Comparison of ENCODE assay signal across 8 cellular contexts in genomic region chr1:197902454-197903195, GRCh38. TPM values are rescaled to one million over a fixed set of nuclear protein-coding genes. Genes with fewer than 3 reads are reported as not detected.
DNase-seq lines count a peak whose midpoint lies in the region; ATAC-seq and TF ChIP-seq lines count a peak whose summit lies in the region.

C1orf53 (plus strand) TSS chr1:197902630; CDS start chr1:197902650, 20 bp downstream.

- peaks cover 0 to 10% of the 10 kb centered on the region in 2 donors for H3K36me3 Mint-ChIP-seq in activated naive CD4-positive, alpha-beta T cell treated with anti-CD3 and anti-CD28 coated beads, Interleukin-2, amount 50 U/mL, for 72 hours

- H4K20me1 ChIP-seq in HCT116 (ENCODE audit: insufficient read depth) (no peaks in the 10 kb centered on the region), MM.1S (ENCODE audit: insufficient read depth, low read length) (no peaks in the 10 kb centered on the region)

- no peaks in the 10 kb centered on the region for H3K9me3 Mint-ChIP-seq in activated naive CD4-positive, alpha-beta T cell treated with anti-CD3 and anti-CD28 coated beads, Interleukin-2, amount 50 U/mL, for 72 hours

- peak; percentile 94 for ATAC-seq in HCT116
- ATAC-seq in activated naive CD4-positive, alpha-beta T cell treated with anti-CD3 and anti-CD28 coated beads, Interleukin-2, amount 50 U/mL, for 72 hours = peak; percentile 96

- peak within 1 kb of the TSS; percentile 81 for H3K9ac ChIP-seq in HCT116 (ENCODE audit: low read length)
- H3K9ac ChIP-seq in MM.1S (ENCODE audit: low read length) = peak within 1 kb of the TSS; percentile 83
- no peak within 1 kb of the TSS for H3K9ac ChIP-seq in parathyroid adenoma

- POLR2A ChIA-PET in HCT116 (lab: Charles Lee) = interaction anchor here (0.7 to 1.3 kb wide), 3 partner anchors 12 to 126 kb away, joined by 3 read pairs; no protein-coding TSS in a partner anchor

- H3K4me1 ChIP-seq in HCT116 (ENCODE audit: control insufficient read depth in 1 of 2, insufficient read depth in 2 of 2, low read length in 2 of 2) (peaks cover 3 to 16% of the 10 kb centered on the region in 2 experiments; a peak in 2 of 4 replicates), MM.1S (ENCODE audit: low read length) (0 out of 2 replicates have a peak, but pooled peaks cover 8% of the 10 kb centered on the region), parathyroid adenoma (no peaks in the 10 kb centered on the region), tibial artery (peaks cover 0 to 8% (median 0%) of the 10 kb centered on the region in 4 donors)

- TF ChIP-seq POLR2A in HCT116 (IDR thresholded peaks at IDR 0.05; ENCODE audit: borderline replicate concordance, extremely low read depth, insufficient read depth, insufficient read length) = peak; percentile 55

- intact Hi-C loops in HCT116 (cut with micrococcal nuclease) = no loop called here
- intact Hi-C loops in head of caudate nucleus (cut with DNase I) = no loop called here
- intact Hi-C loops in tibial artery (cut with DNase I; ENCODE audit: low total_unique reads) = loop anchor here (5.0 kb wide), 1 partner anchor 125 kb away; the partner anchor contains the start of gene DENND1B

- BruUV-seq in HCT116 (replicated peaks; lab: Mats Ljungman, UMichigan) = no TSS peak

- H3K79me2 ChIP-seq in HCT116 (ENCODE audit: insufficient read depth, low read length) (no peaks in the 10 kb centered on the region), MM.1S (ENCODE audit: low read length) (no peaks in the 10 kb centered on the region), parathyroid adenoma (no peaks in the 10 kb centered on the region)

- H3K4me3 ChIP-seq in HCT116 (replicated peaks in 1 of 2; ENCODE audit: low read depth in 1 of 2, low read length in 2 of 2) (peak within 1 kb of the TSS; percentile 58 to 76), MM.1S (ENCODE audit: low read length) (peak within 1 kb of the TSS; percentile 76), parathyroid adenoma (ENCODE audit: low read depth, low read length) (peak within 1 kb of the TSS; percentile 77), tibial artery (peak within 1 kb of the TSS; percentile 65 to 83)

- no peak for TF ChIP-seq CTCF in HCT116 (IDR thresholded peaks at IDR 0.05 in 2 of 3, conservative IDR thresholded peaks at IDR 0.05 in 1 of 3; ENCODE audit: borderline replicate concordance in 1 of 3, insufficient read depth in 1 of 3, low read depth in 2 of 3, low read length in 2 of 3)
- no peak for TF ChIP-seq CTCF in MM.1S (IDR thresholded peaks at IDR 0.05; ENCODE audit: low read length)
- no peak for TF ChIP-seq CTCF in parathyroid adenoma (IDR thresholded peaks at IDR 0.05)
- TF ChIP-seq CTCF in tibial artery (IDR thresholded peaks at IDR 0.05) = peak; percentile 8 to 17

- peak within 1 kb of the TSS; percentile 69 for H2AFZ ChIP-seq in HCT116 (ENCODE audit: low read depth, low read length, poor library complexity, severe bottlenecking)
- peak within 1 kb of the TSS; percentile 93 for H2AFZ ChIP-seq in MM.1S (ENCODE audit: low read length)
- peak within 1 kb of the TSS; percentile 86 for H2AFZ ChIP-seq in parathyroid adenoma

- H3K27ac ChIP-seq in HCT116 (ENCODE audit: low read depth, low read length) = peak within 1 kb of the TSS; percentile 84
- peak within 1 kb of the TSS; percentile 78 for H3K27ac ChIP-seq in MM.1S (ENCODE audit: low read length)
- peak within 1 kb of the TSS; percentile 81 for H3K27ac ChIP-seq in parathyroid adenoma
- H3K27ac ChIP-seq in tibial artery = peak within 1 kb of the TSS; percentile 82 to 84

- H3K4me2 ChIP-seq in HCT116 (ENCODE audit: low read length) (peak within 1 kb of the TSS; percentile 90), MM.1S (ENCODE audit: low read depth, low read length) (peak within 1 kb of the TSS; percentile 84), parathyroid adenoma (ENCODE audit: low read length) (peak within 1 kb of the TSS; percentile 67)

- H3F3A ChIP-seq in MM.1S (ENCODE audit: insufficient read depth, low read length) = no peaks in the 10 kb centered on the region

- H3K27ac Mint-ChIP-seq in activated naive CD4-positive, alpha-beta T cell treated with anti-CD3 and anti-CD28 coated beads, Interleukin-2, amount 50 U/mL, for 72 hours = peak within 1 kb of the TSS; percentile 62 to 87

- H3K27me3 ChIP-seq in HCT116 (ENCODE audit: insufficient read depth, low read length) (no peaks in the 10 kb centered on the region), MM.1S (replicated peaks; ENCODE audit: insufficient read depth, low read length) (no peaks in the 10 kb centered on the region), parathyroid adenoma (ENCODE audit: control insufficient read depth, insufficient read depth, low read length) (no peaks in the 10 kb centered on the region), tibial artery (peaks cover 0 to 3% of the 10 kb centered on the region in 2 donors)

- H3K9me2 ChIP-seq in HCT116 (ENCODE audit: insufficient read depth) (no peaks in the 10 kb centered on the region), MM.1S (replicated peaks; ENCODE audit: insufficient read depth, low read length) (no peaks in the 10 kb centered on the region)

- H3K9me3 ChIP-seq in HCT116 (ENCODE audit: control insufficient read depth in 1 of 2, insufficient read depth in 1 of 2, low read depth in 1 of 2, low read length in 2 of 2) (no peaks in the 10 kb centered on the region), MM.1S (replicated peaks; ENCODE audit: insufficient read depth, low read length) (no peaks in the 10 kb centered on the region), parathyroid adenoma (ENCODE audit: control insufficient read depth, low read length) (no peaks in the 10 kb centered on the region), tibial artery (no peaks in the 10 kb centered on the region)

- DNase-seq in GM04504 (ENCODE audit: low read depth) (peak; percentile 74), HCT116 (ENCODE audit: low read depth, low spot score) (peak; percentile 63), MM.1S (peak; percentile 95), SK-N-DZ (ENCODE audit: low spot score) (peak; percentile 83), head of caudate nucleus (peak; percentile 69 to 96 (median 91)), tibial artery (peak; percentile 73 to 92)
- peak; percentile 81 to 87 for DNase-seq in activated naive CD4-positive, alpha-beta T cell treated with anti-CD3 and anti-CD28 coated beads, Interleukin-2, amount 50 U/mL, for 72 hours (ENCODE audit: low spot score in 2 of 2)

- RAD21 ChIA-PET in HCT116 (lab: Charles Lee; ENCODE audit: low non-redundant PET in 1 of 2, low total read pairs in 2 of 2, uncharacterized antibody in 2 of 2, unreplicated experiment in 2 of 2) = no interaction called here

- no peaks in the 10 kb centered on the region for H3K36me3 ChIP-seq in HCT116 (ENCODE audit: control insufficient read depth in 1 of 2, insufficient read depth in 2 of 2, low read length in 2 of 2)
- H3K36me3 ChIP-seq in MM.1S (replicated peaks; ENCODE audit: insufficient read depth, low read length) = no peaks in the 10 kb centered on the region
- no peaks in the 10 kb centered on the region for H3K36me3 ChIP-seq in parathyroid adenoma (ENCODE audit: control insufficient read depth, insufficient read depth, low read length)
- H3K36me3 ChIP-seq in tibial artery = no peaks in the 10 kb centered on the region

- no peak for TF ChIP-seq RAD21 in HCT116 (IDR thresholded peaks at IDR 0.05; ENCODE audit: low read depth)

- CTCF ChIA-PET in HCT116 (lab: Charles Lee) = interaction anchor here (1.1 to 3.3 kb wide), 2 partner anchors 12 to 21 kb away, joined by 3 to 19 read pairs; no protein-coding TSS in a partner anchor

TF ChIP-seq in HCT116, 20 proteins besides CTCF, POLR2A, EP300 and RAD21:
- peak; percentile 14; the same call in 1 of the 2 replicates for TF ChIP-seq CBX3 (IDR thresholded peaks at IDR 0.05; ENCODE audit: low read depth)
- TF ChIP-seq YY1 (IDR thresholded peaks at IDR 0.05; ENCODE audit: extremely low read depth, insufficient replicate concordance, low read depth, low read length) = peak; percentile 84
- peak; percentile 69 for TF ChIP-seq MAX (IDR thresholded peaks at IDR 0.05)
- no peak for TF ChIP-seq ZNF274 (IDR thresholded peaks at IDR 0.05; ENCODE audit: low read depth, low read length)
- peak; percentile 90 for TF ChIP-seq POLR2AphosphoS5 (IDR thresholded peaks at IDR 0.05; ENCODE audit: low read depth, low read length)
- TF ChIP-seq ZFX (IDR thresholded peaks at IDR 0.05) = peak; percentile 98
- TF ChIP-seq CEBPB (IDR thresholded peaks at IDR 0.05; ENCODE audit: low read depth) = no peak
- TF ChIP-seq TCF7L2 (IDR thresholded peaks at IDR 0.05; ENCODE audit: borderline replicate concordance, extremely low read depth, insufficient read depth, insufficient read length) = peak; percentile 78

RNA-seq across cellular contexts. Expression of gene C1orf53, which starts in this region (rescaled TPM):
- 4.2 TPM for total RNA-seq in HCT116 (2021; ENCODE audit: unreplicated experiment)
- 2.4 and 3.1 TPM in 2 replicates for polyA plus RNA-seq in HCT116 (2012)
- 1.7 and 3.3 TPM in 2 replicates for polyA plus RNA-seq in SK-N-DZ (2014; cell fraction: cytosol; rRNA removed)
- polyA plus RNA-seq in SK-N-DZ (2014; cell fraction: nucleus; rRNA removed) = 2.7 TPM in 1 of 2 replicates, not detected in the other
- 1 to 10 TPM in 1 of 2 donors, not detected in 1; 1.9 TPM for total RNA-seq in activated naive CD4-positive, alpha-beta T cell treated with anti-CD3 and anti-CD28 coated beads, Interleukin-2, amount 50 U/mL, for 72 hours

Comparison
In these comparisons a context has a peak if more than half of its experiments do, and no peak if none do; other contexts are left out.
1. Peak in every context shown above with its lines: DNase-seq, ATAC-seq, H3K4me3 ChIP-seq and H3K27ac ChIP-seq.
2. CTCF ChIP-seq: peak in tibial artery (2 of 2); none in HCT116 (0 of 3), MM.1S (single experiment) and parathyroid adenoma (single experiment).